Comparison of ENCODE assay signal across 20 cellular contexts in genomic region chr19:14061751-14062557, GRCh38. TPM values are rescaled to one million over a fixed set of nuclear protein-coding genes. Genes with fewer than 3 reads are reported as not detected.
DNase-seq lines count a peak whose midpoint lies in the region; ATAC-seq and TF ChIP-seq lines count a peak whose summit lies in the region.
"Had no signal": no experiment of that assay in that cellular context is flagged by ENCODE, and none has a peak within 500 bp of the region (broad histone marks: within the 10 kb centered on the region; RNA-seq: fewer than 3 reads in every experiment).

PALM3 (minus strand) TSS chr19:14062076; CDS start chr19:14061980, 96 bp downstream.

- peaks cover 6 to 9% of the 10 kb centered on the region in 2 donors for H3K4me1 ChIP-seq in breast epithelium
- H3K4me1 ChIP-seq in mammary epithelial cell (ENCODE audit: insufficient read depth, low read length) = no peaks in the 10 kb centered on the region
- peaks cover 5% of the 10 kb centered on the region for H3K4me1 ChIP-seq in hepatocyte (ENCODE audit: insufficient read depth)
- no peaks in the 10 kb centered on the region for H3K4me1 ChIP-seq in upper lobe of right lung

- peak; percentile 89 for ATAC-seq in upper lobe of right lung
- no peak for ATAC-seq in activated naive CD8-positive, alpha-beta T cell treated with anti-CD3 and anti-CD28 coated beads, Interleukin-2, amount 50 U/mL, for 24 hours
- ATAC-seq: stimulated activated effector memory CD8-positive, alpha-beta T cell treated with anti-CD3 and anti-CD28 coated beads, Interleukin-12 subunit alpha, Interleukin-12 subunit beta, amount 100 ng/mL, for 72 hours had no signal

- H2AFZ ChIP-seq in mammary epithelial cell (ENCODE audit: low read depth, low read length) = no peak within 1 kb of the TSS
- no peak within 1 kb of the TSS for H2AFZ ChIP-seq in hepatocyte

- no peaks in the 10 kb centered on the region for H3K9me3 Mint-ChIP-seq in nephron
- no peaks in the 10 kb centered on the region for H3K9me3 Mint-ChIP-seq in activated naive CD8-positive, alpha-beta T cell treated with anti-CD3 and anti-CD28 coated beads, Interleukin-2, amount 50 U/mL, for 24 hours
- H3K9me3 Mint-ChIP-seq: CD8-positive, alpha-beta memory T cell; HFFc6; stimulated activated effector memory CD8-positive, alpha-beta T cell treated with anti-CD3 and anti-CD28 coated beads, Interleukin-12 subunit alpha, Interleukin-12 subunit beta, amount 100 ng/mL, for 72 hours had no signal

- no peaks in the 10 kb centered on the region for H3K36me3 Mint-ChIP-seq in nephron (ENCODE audit: low read depth)
- no peaks in the 10 kb centered on the region for H3K36me3 Mint-ChIP-seq in activated naive CD8-positive, alpha-beta T cell treated with anti-CD3 and anti-CD28 coated beads, Interleukin-2, amount 50 U/mL, for 24 hours (ENCODE audit: low read depth)
- H3K36me3 Mint-ChIP-seq: CD8-positive, alpha-beta memory T cell; stimulated activated effector memory CD8-positive, alpha-beta T cell treated with anti-CD3 and anti-CD28 coated beads, Interleukin-12 subunit alpha, Interleukin-12 subunit beta, amount 100 ng/mL, for 72 hours had no signal

- peak within 1 kb of the TSS in 2 of 3 experiments; percentile 23 to 72 for H3K27ac Mint-ChIP-seq in nephron
- no peak within 1 kb of the TSS for H3K27ac Mint-ChIP-seq in activated naive CD8-positive, alpha-beta T cell treated with anti-CD3 and anti-CD28 coated beads, Interleukin-2, amount 50 U/mL, for 24 hours
- H3K27ac Mint-ChIP-seq: HFFc6; stimulated activated effector memory CD8-positive, alpha-beta T cell treated with anti-CD3 and anti-CD28 coated beads, Interleukin-12 subunit alpha, Interleukin-12 subunit beta, amount 100 ng/mL, for 72 hours had no signal

- H3K4me2 ChIP-seq in mammary epithelial cell (ENCODE audit: insufficient read depth, low read depth, low read length) (no peak within 1 kb of the TSS), hepatocyte (peak within 1 kb of the TSS; percentile 63)

- WGBS in mammary epithelial cell (ENCODE audit: low coverage, missing lambda C conversion rate) = 68% methylated on average over 5 of the region's 19 CpGs
- WGBS in hepatocyte (ENCODE audit: low lambda C conversion rate, missing lambda C conversion rate) = 57% methylated on average over 14 of the region's 19 CpGs

- H3K9ac ChIP-seq in mammary epithelial cell (ENCODE audit: insufficient read depth, low read length) = no peak within 1 kb of the TSS

- H3K79me2 ChIP-seq in mammary epithelial cell (ENCODE audit: insufficient read depth, low read length) (no peaks in the 10 kb centered on the region), hepatocyte (no peaks in the 10 kb centered on the region)

- TF ChIP-seq CTCF in breast epithelium (IDR thresholded peaks at IDR 0.05) (no peak), mammary epithelial cell (conservative IDR thresholded peaks at IDR 0.05 in 1 of 2, IDR thresholded peaks at IDR 0.05 in 1 of 2; ENCODE audit: extremely low read depth in 1 of 2, insufficient read depth in 1 of 2, low read depth in 1 of 2, low read length in 2 of 2) (no peak), hepatocyte (IDR thresholded peaks at IDR 0.05; ENCODE audit: poor library complexity) (no peak), nephron (IDR thresholded peaks at IDR 0.05; ENCODE audit: unreplicated experiment in 3 of 3) (no peak), upper lobe of right lung (IDR thresholded peaks at IDR 0.05) (no peak)

- H3K27ac ChIP-seq in breast epithelium = peak within 1 kb of the TSS; percentile 29 to 66
- H3K27ac ChIP-seq in mammary epithelial cell (ENCODE audit: insufficient read depth, low read depth, low read length) = no peak within 1 kb of the TSS
- H3K27ac ChIP-seq in hepatocyte = peak within 1 kb of the TSS; percentile 20
- peak within 1 kb of the TSS; percentile 24 for H3K27ac ChIP-seq in upper lobe of right lung
- H3K27ac ChIP-seq: SJSA1, spleen, vagina had no signal

- H3K4me1 Mint-ChIP-seq in nephron = peaks cover 4% of the 10 kb centered on the region
- peaks cover 17% of the 10 kb centered on the region for H3K4me1 Mint-ChIP-seq in activated naive CD8-positive, alpha-beta T cell treated with anti-CD3 and anti-CD28 coated beads, Interleukin-2, amount 50 U/mL, for 24 hours

- no peaks in the 10 kb centered on the region for H4K20me1 ChIP-seq in mammary epithelial cell (ENCODE audit: insufficient read depth, low read length)
- no peaks in the 10 kb centered on the region for H4K20me1 ChIP-seq in hepatocyte (ENCODE audit: insufficient read depth, poor library complexity, severe bottlenecking)

- H3K4me3 ChIP-seq in breast epithelium (peak within 1 kb of the TSS in 2 of 3 donors; percentile 15 to 51), mammary epithelial cell (replicated peaks in 1 of 3; ENCODE audit: insufficient read depth in 1 of 3, low read depth in 2 of 3, low read length in 3 of 3) (no peak within 1 kb of the TSS), hepatocyte (no peak within 1 kb of the TSS), upper lobe of right lung (peak within 1 kb of the TSS; percentile 28)
- H3K4me3 ChIP-seq: SJSA1, spleen, vagina had no signal

- H3K27me3 Mint-ChIP-seq in nephron (ENCODE audit: low read depth) = peaks cover 43% of the 10 kb centered on the region
- H3K27me3 Mint-ChIP-seq in activated naive CD8-positive, alpha-beta T cell treated with anti-CD3 and anti-CD28 coated beads, Interleukin-2, amount 50 U/mL, for 24 hours = peaks cover 36% of the 10 kb centered on the region

- no peaks in the 10 kb centered on the region for H3K9me2 ChIP-seq in hepatocyte (replicated peaks; ENCODE audit: insufficient read depth)

- H3K4me3 Mint-ChIP-seq in nephron = peak within 1 kb of the TSS; percentile 6 to 23 (median 12)
- no peak within 1 kb of the TSS for H3K4me3 Mint-ChIP-seq in activated naive CD8-positive, alpha-beta T cell treated with anti-CD3 and anti-CD28 coated beads, Interleukin-2, amount 50 U/mL, for 24 hours
- H3K4me3 Mint-ChIP-seq: CD8-positive, alpha-beta memory T cell; HFFc6; stimulated activated effector memory CD8-positive, alpha-beta T cell treated with anti-CD3 and anti-CD28 coated beads, Interleukin-12 subunit alpha, Interleukin-12 subunit beta, amount 100 ng/mL, for 72 hours had no signal

- in situ Hi-C loops in mammary epithelial cell (cut with MboI; ENCODE audit: low sequenced_read_pairs in 2 of 2) = no loop called here

- peak; percentile 34 to 70 for DNase-seq in breast epithelium (ENCODE audit: low spot score in 2 of 2)
- DNase-seq in mammary epithelial cell = no peak
- DNase-seq in hepatocyte (ENCODE audit: low spot score) = peak; percentile 60
- DNase-seq in upper lobe of right lung = peak; percentile 90
- no peak for DNase-seq in activated naive CD8-positive, alpha-beta T cell treated with anti-CD3 and anti-CD28 coated beads, Interleukin-2, amount 50 U/mL, for 24 hours
- no peak for DNase-seq in amygdala (lab: John Stamatoyannopoulos, UW)
- DNase-seq in T1000 (lab: John Stamatoyannopoulos, UW) = no peak
- DNase-seq: activated CD4-positive, alpha-beta T cell treated with anti-CD3 and anti-CD28 coated beads for 1 hour; activated effector memory CD4-positive, alpha-beta T cell treated with Interleukin-2 at 50 U/mL for 16 hours; aorta; CD8-positive, alpha-beta memory T cell; HFFc6; NCI-H187 treated with DMSO at 0.1 percent for 48 hours; NCI-H510A treated with DMSO at 0.1 percent for 48 hours; spleen had no signal

- no peaks in the 10 kb centered on the region for H3K27me3 ChIP-seq in breast epithelium
- peaks cover 8% of the 10 kb centered on the region for H3K27me3 ChIP-seq in mammary epithelial cell (ENCODE audit: insufficient read depth, low read length)
- peaks cover 16% of the 10 kb centered on the region for H3K27me3 ChIP-seq in hepatocyte
- peaks cover 16% of the 10 kb centered on the region for H3K27me3 ChIP-seq in upper lobe of right lung
- H3K27me3 ChIP-seq: vagina had no signal

- H3K9me3 ChIP-seq in breast epithelium (no peaks in the 10 kb centered on the region), mammary epithelial cell (replicated peaks; ENCODE audit: insufficient read depth, low read length) (no peaks in the 10 kb centered on the region), hepatocyte (ENCODE audit: low read depth) (no peaks in the 10 kb centered on the region), upper lobe of right lung (no peaks in the 10 kb centered on the region)
- H3K9me3 ChIP-seq: SJSA1, spleen, vagina had no signal

- BruUV-seq in mammary epithelial cell (replicated peaks; lab: Mats Ljungman, UMichigan) = no TSS peak

- H3K36me3 ChIP-seq in breast epithelium (no peaks in the 10 kb centered on the region), mammary epithelial cell (ENCODE audit: insufficient read depth, low read length) (no peaks in the 10 kb centered on the region), hepatocyte (replicated peaks; ENCODE audit: insufficient read depth, low read depth) (no peaks in the 10 kb centered on the region), upper lobe of right lung (no peaks in the 10 kb centered on the region)
- H3K36me3 ChIP-seq: SJSA1, spleen, vagina had no signal

- CTCF ChIA-PET in mammary epithelial cell (lab: Charles Lee; ENCODE audit: low non-redundant PET) = no interaction called here

- intact Hi-C loops in breast epithelium (cut with DNase I; ENCODE audit: low total_unique reads) = no loop called here
- intact Hi-C loops in mammary epithelial cell (cut with micrococcal nuclease) = no loop called here
- intact Hi-C loops in upper lobe of right lung (cut with DNase I) = no loop called here

- TF ChIP-seq POLR2A in breast epithelium (IDR thresholded peaks at IDR 0.05) = no peak

- dilution Hi-C loops in mammary epithelial cell (cut with HindIII; ENCODE audit: low sequenced_read_pairs) = no loop called here

RNA-seq across cellular contexts. Expression of gene PALM3, which starts in this region (rescaled TPM):
- total RNA-seq in breast epithelium (1 to 10 TPM in 2 of 3 donors, not detected in 1; 2.5 to 3.9 TPM), mammary epithelial cell (not detected), hepatocyte (2.1 and 2.3 TPM in 2 replicates), upper lobe of right lung (10.0 TPM)
- polyA plus RNA-seq in mammary epithelial cell (not detected), hepatocyte (2.3 and 3.4 TPM in 2 replicates)
- polyA minus RNA-seq in mammary epithelial cell = not detected
- total RNA-seq: CD8-positive, alpha-beta memory T cell; mesenteric fat pad; SJSA1; spleen had no signal
- polyA plus RNA-seq: CD8-positive, alpha-beta memory T cell had no signal

Comparison
In these comparisons a context has a peak if more than half of its experiments do, and no peak if none do; other contexts are left out.
1. DNase-seq: peak in breast epithelium (2 of 2), hepatocyte (single experiment) and upper lobe of right lung (single experiment); none in mammary epithelial cell (single experiment), activated naive CD8-positive, alpha-beta T cell treated with anti-CD3 and anti-CD28 coated beads, Interleukin-2, amount 50 U/mL, for 24 hours (single experiment), amygdala (0 of 56) and T1000 (single experiment).
2. H3K4me3 ChIP-seq: peak in breast epithelium (2 of 3) and upper lobe of right lung (single experiment); none in mammary epithelial cell (0 of 3) and hepatocyte (single experiment).